Comparison of ENCODE assay signal across 8 cellular contexts in genomic region chr5:137778772-137779564, GRCh38. TPM values are rescaled to one million over a fixed set of nuclear protein-coding genes. Genes with fewer than 3 reads are reported as not detected.
DNase-seq lines count a peak whose midpoint lies in the region; ATAC-seq and TF ChIP-seq lines count a peak whose summit lies in the region.

No MANE protein-coding gene starts in this region.

- H2AFZ ChIP-seq in H9 (ENCODE audit: low read length) (no peak overlapping the region), parathyroid adenoma (peak overlapping the region; percentile 47)

- H3K27ac ChIP-seq in H9 (ENCODE audit: insufficient read length, low read depth, low read length) = no peak overlapping the region
- H3K27ac ChIP-seq in Peyer's patch = no peak overlapping the region
- H3K27ac ChIP-seq in parathyroid adenoma = no peak overlapping the region

- no peak overlapping the region for H3T11ph ChIP-seq in H9 (ENCODE audit: low read length)

- H3K4me3 ChIP-seq in Peyer's patch (no peak overlapping the region), parathyroid adenoma (ENCODE audit: low read depth, low read length) (no peak overlapping the region)

- peaks cover 2% of the 10 kb centered on the region for H3K27me3 Mint-ChIP-seq in H9 (ENCODE audit: low read depth)

- no peak for ATAC-seq in GM18520 (IDR thresholded peaks at IDR 0.05; ENCODE audit: unreplicated experiment)
- no peak for ATAC-seq in GM18909 (IDR thresholded peaks at IDR 0.05; ENCODE audit: poor library complexity, unreplicated experiment)

- H3K79me2 ChIP-seq in H9 (ENCODE audit: insufficient read depth, low read length) = no peaks in the 10 kb centered on the region
- no peaks in the 10 kb centered on the region for H3K79me2 ChIP-seq in parathyroid adenoma

- no peak overlapping the region for H4K8ac ChIP-seq in H9 (replicated peaks; ENCODE audit: insufficient read length, low read depth, low read length)

- H3K56ac ChIP-seq in H9 (ENCODE audit: insufficient read length, low read depth, low read length) = no peak overlapping the region

- H2AK5ac ChIP-seq in H9 (ENCODE audit: insufficient read length, low read length) = no peak overlapping the region

- peaks cover 0 to under 1% of the 10 kb centered on the region in 2 experiments; a peak in 1 of 4 replicates for H3K4me1 Mint-ChIP-seq in H9

- H2BK120ac ChIP-seq in H9 (ENCODE audit: low read depth, low read length, poor library complexity, severe bottlenecking) = no peak overlapping the region

- H3K79me1 ChIP-seq in H9 (ENCODE audit: insufficient read depth, low read depth, low read length, poor library complexity, severe bottlenecking) = no peaks in the 10 kb centered on the region

- no peaks in the 10 kb centered on the region for H3K36me3 Mint-ChIP-seq in H9 (ENCODE audit: insufficient read depth in 1 of 3, low read depth in 3 of 3)

- TF ChIP-seq POLR2A in Peyer's patch (IDR thresholded peaks at IDR 0.05) = no peak
- no peak for TF ChIP-seq POLR2A in erythroblast (IDR thresholded peaks at IDR 0.05; ENCODE audit: low read length)

- H3K27me3 ChIP-seq in H9 (ENCODE audit: insufficient read depth, low read length) (no peaks in the 10 kb centered on the region), Peyer's patch (no peaks in the 10 kb centered on the region), parathyroid adenoma (ENCODE audit: control insufficient read depth, insufficient read depth, low read length) (no peaks in the 10 kb centered on the region)

- H3K4me1 ChIP-seq in H9 (ENCODE audit: insufficient read depth, low read length) (no peaks in the 10 kb centered on the region), Peyer's patch (no peaks in the 10 kb centered on the region), parathyroid adenoma (no peaks in the 10 kb centered on the region)

- no CpG with 5 or more reads among the region's 2 CpGs for WGBS in H9 (ENCODE audit: extremely low coverage, insufficient read length, low lambda C conversion rate)

- no peak overlapping the region for H3K27ac Mint-ChIP-seq in H9

- no peak overlapping the region for H3K9ac ChIP-seq in H9 (ENCODE audit: extremely low read depth, insufficient read length, low read length)
- no peak overlapping the region for H3K9ac ChIP-seq in parathyroid adenoma

- H4K91ac ChIP-seq in H9 (ENCODE audit: insufficient read length, low read depth, low read length) = no peak overlapping the region

- H3K14ac ChIP-seq in H9 (ENCODE audit: insufficient read depth, low read length) = no peak overlapping the region

- no peak overlapping the region for H2BK5ac ChIP-seq in H9 (ENCODE audit: insufficient read length, low read length)

- H2BK12ac ChIP-seq in H9 (ENCODE audit: insufficient read length, low read depth, low read length) = no peak overlapping the region

- H4K5ac ChIP-seq in H9 (ENCODE audit: insufficient read length, low read depth, low read length) = no peak overlapping the region

- H3K9me3 ChIP-seq in H9 (ENCODE audit: control insufficient read depth, low read depth, low read length) (no peaks in the 10 kb centered on the region), Peyer's patch (no peaks in the 10 kb centered on the region), parathyroid adenoma (ENCODE audit: control insufficient read depth, low read length) (no peaks in the 10 kb centered on the region)

- H3K4me2 ChIP-seq in H9 (ENCODE audit: insufficient read depth, insufficient read length, low read length) (no peak overlapping the region), parathyroid adenoma (ENCODE audit: low read length) (no peak overlapping the region)

- no peak overlapping the region for H3K4ac ChIP-seq in H9 (ENCODE audit: low read depth, low read length)

- no peaks in the 10 kb centered on the region for H3K23me2 ChIP-seq in H9 (ENCODE audit: insufficient read length, low read depth, low read length, poor library complexity, severe bottlenecking)

- no peak overlapping the region for H3K23ac ChIP-seq in H9 (ENCODE audit: insufficient read length, low read depth, low read length)

- H3K18ac ChIP-seq in H9 (ENCODE audit: insufficient read length, low read depth, low read length) = no peak overlapping the region

- no peaks in the 10 kb centered on the region for H3K9me3 Mint-ChIP-seq in H9

- no peak overlapping the region for H2BK20ac ChIP-seq in H9 (ENCODE audit: low read depth, low read length, poor library complexity, severe bottlenecking)

- TF ChIP-seq CTCF in H9 (conservative IDR thresholded peaks at IDR 0.05) (peak; percentile 86), Peyer's patch (IDR thresholded peaks at IDR 0.05) (peak; percentile 45 to 79 (median 77)), parathyroid adenoma (IDR thresholded peaks at IDR 0.05) (peak; percentile 90)

- H3K36me3 ChIP-seq in Peyer's patch (no peaks in the 10 kb centered on the region), parathyroid adenoma (ENCODE audit: control insufficient read depth, insufficient read depth, low read length) (no peaks in the 10 kb centered on the region)

- H3K4me3 Mint-ChIP-seq in H9 = no peak overlapping the region

- DNase-seq in Ammon's horn (ENCODE audit: low spot score) (peak; percentile 58), H9 (no peak), Peyer's patch (no peak), erythroblast (lab: John Stamatoyannopoulos, UW) (peak; percentile 22 to 63)
- no peak for DNase-seq in activated CD4-positive, alpha-beta T cell treated with anti-CD3 and anti-CD28 coated beads for 1 hour

- H4K20me1 ChIP-seq in H9 (ENCODE audit: control insufficient read depth, insufficient read depth, insufficient read length) = no peaks in the 10 kb centered on the region

- no peak overlapping the region for H2BK15ac ChIP-seq in H9 (ENCODE audit: low read depth, low read length)

RNA-seq across cellular contexts. Expression of gene HNRNPA0, which starts 24.8 kb away (rescaled TPM):
- total RNA-seq in H9 (2021) = 68.5 and 70.1 TPM in 2 replicates
- 10 to 100 TPM in 1 of 4 donors, 1 to 10 TPM in 3; 5.8 to 13.2 (median 7.3) TPM for total RNA-seq in Peyer's patch

RNA-seq across cellular contexts. Expression of gene KLHL3, which starts 43.1 kb away (rescaled TPM):
- total RNA-seq in H9 (2021) = 11.8 and 12.8 TPM in 2 replicates
- total RNA-seq in Peyer's patch = 1 to 10 TPM; 5.0 to 9.5 (median 6.3) TPM

Comparison
In these comparisons a context has a peak if more than half of its experiments do, and no peak if none do; other contexts are left out.
1. DNase-seq: peak in Ammon's horn (single experiment) and erythroblast (2 of 2); none in H9 (single experiment), Peyer's patch (0 of 3) and activated CD4-positive, alpha-beta T cell treated with anti-CD3 and anti-CD28 coated beads for 1 hour (single experiment).
2. Peak in every context shown above with its lines, with median percentiles within 50 percentile points of each other: CTCF ChIP-seq.